Comparison of ENCODE assay signal across 25 cellular contexts in the genomic region with DNA sequence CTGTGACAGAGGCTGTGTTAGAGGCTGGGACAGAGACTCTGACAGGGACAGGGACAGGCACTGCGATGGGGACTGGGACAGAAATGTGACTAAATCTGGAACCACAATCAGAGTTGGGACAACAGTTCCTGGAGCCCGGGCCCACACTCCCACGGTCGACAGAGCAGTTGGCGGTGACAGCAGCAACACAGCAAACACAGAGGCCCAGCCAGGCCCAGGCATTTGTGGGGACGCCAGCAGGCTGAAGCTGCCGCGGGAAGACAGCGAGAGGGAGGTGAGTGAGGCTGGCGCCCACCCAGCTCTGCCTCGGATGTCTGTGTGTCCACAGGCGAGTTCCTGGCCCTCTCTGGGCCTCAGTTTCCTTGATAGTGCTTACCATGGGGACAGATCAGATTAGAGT. TPM values are rescaled to one million over a fixed set of nuclear protein-coding genes. Genes with fewer than 3 reads are reported as not detected.
DNase-seq lines count a peak whose midpoint lies in the region; ATAC-seq lines count a peak whose summit lies in the region.
"Had no signal": no experiment of that assay in that cellular context is flagged by ENCODE, and none has a peak within 500 bp of the region (broad histone marks: within the 10 kb centered on the region; RNA-seq: fewer than 3 reads in every experiment).

No MANE protein-coding gene starts in this region.

- DNase-seq in Right ventricle myocardium inferior (ENCODE audit: missing footprints) (no peak), cardiac septum (ENCODE audit: low spot score) (no peak), NCI-H1694 treated with DMSO at 0.1 percent for 48 hours (lab: John Stamatoyannopoulos, UW) (peak; percentile 17), left cardiac atrium (peak; percentile 59), posterior cingulate gyrus (peak in 8 of 10 donors; percentile 46 to 95 (median 72)), H4 (ENCODE audit: low spot score) (no peak)
- DNase-seq in stimulated activated CD4-positive, alpha-beta T cell treated with anti-CD3 and anti-CD28 coated beads, Interleukin-15, amount 100 ng/mL, for 24 hours: no peak
- DNase-seq: CD4-positive, CD25-positive, alpha-beta regulatory T cell; DMS53; GOT3; Kasumi-1; NCI-H1092 treated with DMSO at 0.1 percent for 48 hours; NCI-H1436 treated with DMSO at 0.1 percent for 48 hours; NCI-H2029 treated with DMSO at 0.1 percent for 48 hours; NCI-H524 treated with DMSO at 0.1 percent for 48 hours; NCI-H774; PC-3; T-cell had no signal

- ATAC-seq in Right ventricle myocardium inferior (peak; percentile 38), left cardiac atrium (peak in 1 of 2 donors; percentile 40), GM18858 (IDR thresholded peaks at IDR 0.05; ENCODE audit: unreplicated experiment) (no peak)
- ATAC-seq: HCT116, K562, PC-3, T-cell had no signal

- intact Hi-C loops in Right ventricle myocardium inferior (cut with DNase I): no loop called here
- intact Hi-C loops in cardiac septum (cut with DNase I): no loop called here
- intact Hi-C loops in left cardiac atrium (cut with DNase I): no loop called here
- intact Hi-C loops in posterior cingulate gyrus (cut with DNase I): no loop called here

RNA-seq across cellular contexts. Expression of a gene that starts 9.3 kb away (rescaled TPM):
- 21.4 TPM for total RNA-seq in Right ventricle myocardium inferior
- total RNA-seq in cardiac septum: 6.2 TPM
- total RNA-seq in left cardiac atrium: 1 to 10 TPM; 5.9 to 7.7 TPM
- total RNA-seq in H4 (2014; rRNA removed; shearing (Covaris generic)): 0.04 TPM in 2 replicates
- total RNA-seq: CD4-positive, CD25-positive, alpha-beta regulatory T cell; Daoy; G401; HT-29; K562; PC-3; SJSA1; T-cell had no signal

Comparison
In these comparisons a context has a peak if more than half of its experiments do, and no peak if none do; other contexts are left out.
1. DNase-seq: peak in NCI-H1694 treated with DMSO at 0.1 percent for 48 hours (single experiment), left cardiac atrium (single experiment) and posterior cingulate gyrus (8 of 10); none in Right ventricle myocardium inferior (single experiment), cardiac septum (single experiment), stimulated activated CD4-positive, alpha-beta T cell treated with anti-CD3 and anti-CD28 coated beads, Interleukin-15, amount 100 ng/mL, for 24 hours (single experiment) and H4 (single experiment).